8 cellular contexts compared by ENCODE assay signal in the genomic region with DNA sequence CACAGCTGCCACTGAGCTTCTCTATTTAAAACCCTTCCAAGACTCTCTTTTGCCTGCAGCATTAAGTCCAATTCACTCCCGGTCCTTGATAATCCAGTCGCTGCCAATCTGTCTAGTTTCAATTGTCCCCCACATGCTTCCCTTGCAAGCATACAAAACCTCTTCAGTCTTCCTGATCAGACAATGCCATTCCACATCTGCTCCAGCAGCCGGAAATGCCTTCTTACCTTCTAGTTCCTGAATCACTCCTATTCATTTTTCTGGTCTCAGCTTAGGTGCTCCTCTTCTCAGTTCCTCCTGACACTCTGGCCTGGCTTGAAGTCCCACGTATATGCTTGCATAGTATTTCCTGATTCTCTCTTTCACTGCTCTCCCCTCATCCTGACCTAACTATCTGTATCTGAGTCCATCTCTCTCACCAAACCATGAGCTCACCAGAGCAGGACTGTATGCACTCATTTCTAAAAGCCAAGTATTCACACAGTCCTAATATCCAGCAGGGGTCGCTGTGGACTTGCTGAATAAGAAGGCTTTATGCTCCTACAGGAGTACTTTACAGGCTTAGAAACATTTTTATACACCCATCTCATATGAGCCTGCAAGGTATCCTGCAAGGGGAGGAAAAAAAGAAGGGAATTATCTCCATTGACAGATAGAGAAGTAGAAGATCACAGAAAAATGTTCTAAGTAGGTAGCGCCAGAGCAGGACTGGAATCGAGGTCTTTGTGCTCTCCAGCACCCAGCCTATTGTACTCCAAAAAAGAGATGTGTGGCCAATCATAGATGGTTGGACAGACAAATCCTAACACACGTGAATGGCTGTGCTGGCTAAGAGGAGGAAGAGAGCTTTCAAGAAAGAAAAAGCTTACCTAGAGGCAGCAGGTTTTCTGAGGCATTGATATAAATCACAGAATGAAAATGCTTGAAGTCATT. TPM values are rescaled to one million over a fixed set of nuclear protein-coding genes. Genes with fewer than 3 reads are reported as not detected.
DNase-seq lines count a peak whose midpoint lies in the region; ATAC-seq, FAIRE-seq and TF ChIP-seq lines count a peak whose summit lies in the region.

No MANE protein-coding gene starts in this region.

- H4K20me1 ChIP-seq in keratinocyte (ENCODE audit: control insufficient read depth, extremely low read depth, insufficient read depth, low read length), result no peaks in the 10 kb centered on the region

- FAIRE-seq in keratinocyte (lab: Jason Lieb, UNC), result peak; percentile 78

- TF ChIP-seq CTCF in WERI-Rb-1 (IDR thresholded peaks at IDR 0.05; ENCODE audit: low read depth, low read length) (peak; percentile 74), cardiac fibroblast (IDR thresholded peaks at IDR 0.05; ENCODE audit: low read depth, low read length) (peak; percentile 86), keratinocyte (optimal IDR thresholded peaks at IDR 0.05 in 1 of 3, IDR thresholded peaks at IDR 0.05 in 1 of 3, conservative IDR thresholded peaks at IDR 0.05 in 1 of 3; ENCODE audit: extremely low read depth in 1 of 3, insufficient read depth in 2 of 3, low read length in 3 of 3) (peak; percentile 66 to 91 (median 75))

- no peaks in the 10 kb centered on the region for H3K79me2 ChIP-seq in keratinocyte (ENCODE audit: control insufficient read depth, insufficient read depth, low read length)

- H3K36me3 ChIP-seq in WERI-Rb-1 (peaks cover 51% of the 10 kb centered on the region), keratinocyte (ENCODE audit: control insufficient read depth in 2 of 2, extremely low read depth in 1 of 2, insufficient read depth in 2 of 2, low read length in 2 of 2) (peaks cover 1 to 16% of the 10 kb centered on the region in 2 experiments)

- H3K4me3 ChIP-seq in WERI-Rb-1 (ENCODE audit: low read depth, low read length) (no peak overlapping the region), cardiac fibroblast (replicated peaks in 1 of 2; ENCODE audit: low read depth in 2 of 2, low read length in 2 of 2) (no peak overlapping the region), keratinocyte (ENCODE audit: control insufficient read depth in 2 of 3, extremely low read depth in 1 of 3, insufficient read depth in 2 of 3, low read depth in 1 of 3, low read length in 3 of 3) (no peak overlapping the region)

- peak overlapping the region; percentile 94 for H3K27ac ChIP-seq in WERI-Rb-1
- no peak overlapping the region for H3K27ac ChIP-seq in keratinocyte (ENCODE audit: control insufficient read depth, insufficient read depth, low read length)

- DNase-seq in GDM1 (lab: John Stamatoyannopoulos, UW) (peak; percentile 57), NCI-H2196 treated with DMSO at 0.1 percent for 48 hours (lab: John Stamatoyannopoulos, UW; ENCODE audit: unreplicated experiment) (peak; percentile 81), WERI-Rb-1 (peak; percentile 76), cardiac fibroblast (ENCODE audit: low read depth in 2 of 2) (peak; percentile 96 to 97), keratinocyte (ENCODE audit: low read depth, low spot score) (peak; percentile 66)
- peak; percentile 59 for DNase-seq in stimulated activated CD4-positive, alpha-beta T cell treated with anti-CD3 and anti-CD28 coated beads, Interleukin-1b, Interleukin-23, amount 100 ng/mL, for 48 hours

- H3K4me2 ChIP-seq in keratinocyte (ENCODE audit: control insufficient read depth, extremely low read depth, insufficient read depth, low read depth, low read length), result no peak overlapping the region

- no peak overlapping the region for H2AFZ ChIP-seq in keratinocyte (ENCODE audit: control insufficient read depth, low read length)

- no peak overlapping the region for H3K9ac ChIP-seq in keratinocyte (ENCODE audit: control insufficient read depth, extremely low read depth, insufficient read depth, low read length)

- peak; percentile 59 for ATAC-seq in HG02981 (IDR thresholded peaks at IDR 0.05; ENCODE audit: unreplicated experiment)
- no peak for ATAC-seq in GM21526 (IDR thresholded peaks at IDR 0.05; ENCODE audit: low FRiP score, unreplicated experiment)

- H3K4me1 ChIP-seq in keratinocyte (ENCODE audit: control insufficient read depth, extremely low read depth, insufficient read depth, low read length), result peaks cover 22% of the 10 kb centered on the region

- no peaks in the 10 kb centered on the region for H3K9me3 ChIP-seq in WERI-Rb-1 (ENCODE audit: severe bottlenecking)
- H3K9me3 ChIP-seq in keratinocyte (ENCODE audit: control insufficient read depth, low read depth, low read length), result no peaks in the 10 kb centered on the region

- no peaks in the 10 kb centered on the region for H3K9me1 ChIP-seq in keratinocyte (ENCODE audit: control insufficient read depth, extremely low read depth, insufficient read depth, low read length)

- dilution Hi-C loops in keratinocyte (cut with MboI; ENCODE audit: extremely low pct_ligation_motif_present, low sequenced_read_pairs), result no loop called here

- no peaks in the 10 kb centered on the region for H3K27me3 ChIP-seq in WERI-Rb-1 (ENCODE audit: insufficient read depth, low read depth, severe bottlenecking)
- H3K27me3 ChIP-seq in keratinocyte (ENCODE audit: control insufficient read depth, extremely low read depth, insufficient read depth, low read length), result no peaks in the 10 kb centered on the region

RNA-seq across cellular contexts. Expression of a gene that starts 19.2 kb away (rescaled TPM):
- 6.5 to 9.2 TPM (median 9.1 TPM) in 3 replicates for polyA plus RNA-seq in keratinocyte
- polyA plus RNA-seq in keratinocyte (2011; ENCODE audit: low read depth), result 3.5 TPM
- 6.0 and 7.3 TPM in 2 replicates for polyA plus RNA-seq in keratinocyte (2011; cell fraction: cytosol; rRNA removed)
- polyA plus RNA-seq in keratinocyte (2011; cell fraction: nucleus; rRNA removed), result 11.6 and 12.3 TPM in 2 replicates
- 4.9 and 8.6 TPM in 2 replicates for polyA plus RNA-seq in keratinocyte (2012; ENCODE audit: low replicate concordance)
- 17.5 to 19.7 TPM (median 19.3 TPM) in 3 replicates for polyA minus RNA-seq in keratinocyte
- polyA minus RNA-seq in keratinocyte (2011; cell fraction: cytosol; rRNA and poly(A)+ RNA removed), result 7.3 TPM
- 10.2 and 24.7 TPM in 2 replicates for polyA minus RNA-seq in keratinocyte (2011; cell fraction: nucleus; rRNA and poly(A)+ RNA removed)

RNA-seq across cellular contexts. Expression of a gene that starts 19.4 kb away (rescaled TPM):
- 58.2 to 207 TPM (median 104 TPM) in 3 replicates for polyA plus RNA-seq in keratinocyte
- polyA plus RNA-seq in keratinocyte (2011; ENCODE audit: low read depth), result 80.7 TPM
- 42.6 and 85.1 TPM in 2 replicates for polyA plus RNA-seq in keratinocyte (2011; cell fraction: cytosol; rRNA removed)
- polyA plus RNA-seq in keratinocyte (2011; cell fraction: nucleus; rRNA removed), result 71.8 and 111 TPM in 2 replicates
- polyA plus RNA-seq in keratinocyte (2012; ENCODE audit: low replicate concordance), result 67.2 and 97.0 TPM in 2 replicates
- 13.7 to 35.3 TPM (median 18.7 TPM) in 3 replicates for polyA minus RNA-seq in keratinocyte
- polyA minus RNA-seq in keratinocyte (2011; cell fraction: cytosol; rRNA and poly(A)+ RNA removed), result 25.3 TPM
- polyA minus RNA-seq in keratinocyte (2011; cell fraction: nucleus; rRNA and poly(A)+ RNA removed), result 7.5 and 23.5 TPM in 2 replicates

RNA-seq across cellular contexts. Expression of a gene that starts 59.0 kb away (rescaled TPM):
- polyA plus RNA-seq in keratinocyte, result 7.1 to 10.2 TPM (median 8.2 TPM) in 3 replicates
- polyA plus RNA-seq in keratinocyte (2011; ENCODE audit: low read depth), result 5.6 TPM
- 4.4 and 5.7 TPM in 2 replicates for polyA plus RNA-seq in keratinocyte (2011; cell fraction: cytosol; rRNA removed)
- 19.7 and 19.9 TPM in 2 replicates for polyA plus RNA-seq in keratinocyte (2011; cell fraction: nucleus; rRNA removed)
- 3.1 and 4.9 TPM in 2 replicates for polyA plus RNA-seq in keratinocyte (2012; ENCODE audit: low replicate concordance)
- polyA minus RNA-seq in keratinocyte, result 11.8 to 21.3 TPM (median 21.2 TPM) in 3 replicates
- polyA minus RNA-seq in keratinocyte (2011; cell fraction: cytosol; rRNA and poly(A)+ RNA removed), result 16.1 TPM
- 21.2 and 24.8 TPM in 2 replicates for polyA minus RNA-seq in keratinocyte (2011; cell fraction: nucleus; rRNA and poly(A)+ RNA removed)
